ENCODE assay signal across 10 cellular contexts in the genomic region with DNA sequence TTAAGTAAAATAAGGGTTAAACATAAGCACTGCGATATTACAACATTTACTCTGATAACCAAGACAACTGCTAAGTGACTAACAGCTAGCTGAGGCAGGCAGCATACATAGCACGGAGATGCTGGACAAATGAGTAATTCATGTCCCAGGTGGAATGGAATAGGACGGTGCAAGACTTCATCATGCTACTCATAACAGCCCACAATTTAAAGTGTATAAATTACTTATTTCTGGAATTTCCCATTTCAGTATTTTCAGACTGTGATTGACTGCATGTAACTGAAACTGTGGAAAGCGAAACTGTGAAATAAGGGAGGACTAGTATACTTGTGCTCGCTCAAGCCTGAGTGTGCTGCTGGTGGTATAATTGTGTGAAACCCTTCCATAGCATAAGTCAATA. TPM values are rescaled to one million over a fixed set of nuclear protein-coding genes. Genes with fewer than 3 reads are reported as not detected.
DNase-seq lines count a peak whose midpoint lies in the region; ATAC-seq and TF ChIP-seq lines count a peak whose summit lies in the region.
"Had no signal": no experiment of that assay in that cellular context is flagged by ENCODE, and none has a peak within 500 bp of the region (broad histone marks: within the 10 kb centered on the region; RNA-seq: fewer than 3 reads in every experiment).

No MANE protein-coding gene starts in this region.

- peaks cover 0 to 20% (median 0%) of the 10 kb centered on the region in 3 donors for H3K36me3 Mint-ChIP-seq in naive thymus-derived CD8-positive, alpha-beta T cell

- no peak overlapping the region for H3K4me3 Mint-ChIP-seq in naive thymus-derived CD8-positive, alpha-beta T cell
- H3K4me3 Mint-ChIP-seq: T-helper 1 cell treated with Interleukin-12 subunit alpha and Interleukin-12 subunit beta and Interleukin-4 antibody, amounts not matched to agents 30 μg/mL and 1 μg/mL, for 36 hours had no signal

- ATAC-seq in GM18502 (IDR thresholded peaks at IDR 0.05; ENCODE audit: poor library complexity, unreplicated experiment) = peak; percentile 85
- peak; percentile 78 for ATAC-seq in GM21619 (IDR thresholded peaks at IDR 0.05; ENCODE audit: unreplicated experiment)
- peak; percentile 64 for ATAC-seq in HG03558 (IDR thresholded peaks at IDR 0.05; ENCODE audit: extremely low read depth, unreplicated experiment)
- ATAC-seq in naive thymus-derived CD8-positive, alpha-beta T cell = no peak

- peak overlapping the region; percentile 26 for H3K4me3 ChIP-seq in fibroblast of villous mesenchyme (ENCODE audit: low read depth, low read length)
- H3K4me3 ChIP-seq: HAP-1 had no signal

- no peaks in the 10 kb centered on the region for H3K9me3 Mint-ChIP-seq in naive thymus-derived CD8-positive, alpha-beta T cell
- H3K9me3 Mint-ChIP-seq: T-helper 1 cell treated with Interleukin-12 subunit alpha and Interleukin-12 subunit beta and Interleukin-4 antibody, amounts not matched to agents 30 μg/mL and 1 μg/mL, for 36 hours had no signal

- POLR2A ChIA-PET in naive thymus-derived CD8-positive, alpha-beta T cell (lab: Charles Lee) = no interaction called here

- H3K4me1 Mint-ChIP-seq in naive thymus-derived CD8-positive, alpha-beta T cell = peaks cover 10 to 27% (median 25%) of the 10 kb centered on the region in 4 donors

- TF ChIP-seq CTCF in fibroblast of villous mesenchyme (IDR thresholded peaks at IDR 0.05; ENCODE audit: insufficient read depth, low read depth, low read length) = no peak

- H3K27me3 Mint-ChIP-seq in naive thymus-derived CD8-positive, alpha-beta T cell = no peaks in the 10 kb centered on the region

- peak overlapping the region in 1 of 10 donors; percentile 50 for H3K27ac Mint-ChIP-seq in naive thymus-derived CD8-positive, alpha-beta T cell
- H3K27ac Mint-ChIP-seq: T-helper 1 cell treated with Interleukin-12 subunit alpha and Interleukin-12 subunit beta and Interleukin-4 antibody, amounts not matched to agents 30 μg/mL and 1 μg/mL, for 36 hours had no signal

- peak; percentile 36 for DNase-seq in fibroblast of villous mesenchyme (ENCODE audit: low read depth)
- DNase-seq in occipital lobe (lab: John Stamatoyannopoulos, UW) = no peak
- DNase-seq in naive thymus-derived CD8-positive, alpha-beta T cell = no peak
- DNase-seq in CD1c-positive myeloid dendritic cell (ENCODE audit: extremely low spot score) = no peak
- DNase-seq in NCI-H82 (lab: John Stamatoyannopoulos, UW) = no peak

RNA-seq across cellular contexts. Expression of a gene that starts 12.9 kb away (rescaled TPM):
- total RNA-seq in fibroblast of villous mesenchyme = 24.5 and 27.6 TPM in 2 replicates
- total RNA-seq in occipital lobe = 22.1 TPM
- 1 to 10 TPM; 8.0 to 8.1 TPM for total RNA-seq in naive thymus-derived CD8-positive, alpha-beta T cell
- 10 to 100 TPM; 16.3 to 21.1 (median 20.1) TPM for polyA plus RNA-seq in naive thymus-derived CD8-positive, alpha-beta T cell

RNA-seq across cellular contexts. Expression of a gene that starts 12.9 kb away (rescaled TPM):
- total RNA-seq in fibroblast of villous mesenchyme (16.1 and 17.3 TPM in 2 replicates), occipital lobe (30.3 TPM)
- 10 to 100 TPM; 33.5 to 34.9 TPM for total RNA-seq in naive thymus-derived CD8-positive, alpha-beta T cell
- polyA plus RNA-seq in naive thymus-derived CD8-positive, alpha-beta T cell = 10 to 100 TPM; 45.2 to 52.3 (median 50.8) TPM

Comparison
In these comparisons a context has a peak if more than half of its experiments do, and no peak if none do; other contexts are left out.
1. ATAC-seq: peak in GM18502 (single experiment), GM21619 (single experiment) and HG03558 (single experiment); none in naive thymus-derived CD8-positive, alpha-beta T cell (0 of 2).